ENCODE assay signal across 24 cellular contexts in the genomic region with DNA sequence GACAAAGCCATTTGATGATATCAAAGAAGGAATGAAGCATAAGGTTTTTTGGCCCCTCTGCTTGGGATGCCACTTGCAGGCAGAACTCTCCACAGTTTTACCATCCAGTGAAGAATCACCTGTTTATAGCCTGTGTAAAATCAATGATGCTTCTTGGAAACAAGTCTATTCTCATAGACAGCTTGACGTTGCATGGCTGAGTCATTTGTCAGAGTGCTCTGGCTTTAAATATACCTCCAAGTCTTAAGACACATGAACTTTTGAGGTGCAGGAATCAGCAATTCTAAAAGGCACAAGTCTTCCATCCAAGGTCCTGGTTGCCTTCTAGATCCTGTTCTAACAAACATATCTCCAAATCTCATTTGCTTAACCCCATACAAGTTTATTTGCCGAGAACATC. TPM values are rescaled to one million over a fixed set of nuclear protein-coding genes. Genes with fewer than 3 reads are reported as not detected.
A peak's percentile ranks its signal among the peaks of the same experiment; 100 is the strongest.
DNase-seq lines count a peak whose midpoint lies in the region; TF ChIP-seq lines count a peak whose summit lies in the region.
"Had no signal": no experiment of that assay in that cellular context is flagged by ENCODE, and none has a peak within 500 bp of the region (broad histone marks: within the 10 kb centered on the region; RNA-seq: fewer than 3 reads in every experiment).

No MANE protein-coding gene starts in this region.

- no peak overlapping the region for H3K9ac ChIP-seq in endodermal cell (ENCODE audit: extremely low read depth, low read length, poor library complexity, severe bottlenecking)
- H3K9ac ChIP-seq: BLaER1 had no signal

- H3K27ac ChIP-seq in caudate nucleus (ENCODE audit: low read depth, low read length) (peak overlapping the region; percentile 84), endodermal cell (ENCODE audit: low read depth, low read length) (no peak overlapping the region)
- H3K27ac ChIP-seq: BLaER1 had no signal

- H3K27me3 Mint-ChIP-seq in osteocyte (ENCODE audit: unreplicated experiment) (peaks cover 14% of the 10 kb centered on the region), endodermal cell (ENCODE audit: insufficient read depth) (peaks cover 3% of the 10 kb centered on the region)
- H3K27me3 Mint-ChIP-seq: CD4-positive, CD25-positive, alpha-beta regulatory T cell; CD8-positive, alpha-beta memory T cell had no signal

- H3K27ac Mint-ChIP-seq in osteocyte (ENCODE audit: unreplicated experiment) (no peak overlapping the region), endodermal cell (no peak overlapping the region)
- H3K27ac Mint-ChIP-seq: CD14-positive monocyte; CD4-positive, alpha-beta memory T cell; CD4-positive, CD25-positive, alpha-beta regulatory T cell; CD8-positive, alpha-beta memory T cell had no signal

- 85 to 91% methylated on average over 2 of the region's 2 CpGs for WGBS in endodermal cell (ENCODE audit: insufficient coverage in 1 of 2, insufficient read length in 1 of 2), 2 experiments

- H3K27me3 ChIP-seq in endodermal cell (ENCODE audit: control insufficient read depth, insufficient read depth, low read length, poor library complexity, severe bottlenecking) = no peaks in the 10 kb centered on the region
- H3K27me3 ChIP-seq: BE2C, BLaER1 had no signal

- intact Hi-C loops in posterior cingulate gyrus (cut with DNase I) = no loop called here

- DNase-seq in caudate nucleus (lab: John Stamatoyannopoulos, UW) (peak in 7 of 61 donors; percentile 8 to 55 (median 21)), osteocyte (ENCODE audit: extremely low spot score, unreplicated experiment) (peak; percentile 38), NCI-H1436 treated with DMSO at 0.1 percent for 48 hours (lab: John Stamatoyannopoulos, UW) (no peak), endodermal cell (no peak), posterior cingulate gyrus (no peak)
- DNase-seq: 8988T; ACHN; BE2C; C1 segment of cervical spinal cord; CD4-positive, alpha-beta memory T cell; CD4-positive, CD25-positive, alpha-beta regulatory T cell; CD8-positive, alpha-beta memory T cell; COR-L47; DMS 273 treated with DMSO at 0.1 percent for 48 hours; DMS153; DMS53; DND-41; EL; GDM1 had no signal

- no peaks in the 10 kb centered on the region for H3K9me3 ChIP-seq in endodermal cell (ENCODE audit: control insufficient read depth, low read length)
- H3K9me3 ChIP-seq: BE2C, BLaER1 had no signal

- H3K4me1 ChIP-seq in endodermal cell (ENCODE audit: control insufficient read depth, insufficient read depth, low read length) = no peaks in the 10 kb centered on the region
- H3K4me1 ChIP-seq: BE2C, BLaER1 had no signal

- TF ChIP-seq CTCF in osteocyte (IDR thresholded peaks at IDR 0.05) = no peak
- TF ChIP-seq CTCF in endodermal cell (conservative IDR thresholded peaks at IDR 0.05) = no peak

- no peaks in the 10 kb centered on the region for H3K36me3 Mint-ChIP-seq in osteocyte (ENCODE audit: unreplicated experiment)
- no peaks in the 10 kb centered on the region for H3K36me3 Mint-ChIP-seq in endodermal cell (ENCODE audit: low read depth)
- H3K36me3 Mint-ChIP-seq: CD14-positive monocyte; CD4-positive, alpha-beta memory T cell; CD4-positive, CD25-positive, alpha-beta regulatory T cell; CD8-positive, alpha-beta memory T cell had no signal

- H3K4me1 Mint-ChIP-seq in osteocyte (ENCODE audit: unreplicated experiment) (no peaks in the 10 kb centered on the region), endodermal cell (peaks cover 10% of the 10 kb centered on the region)
- H3K4me1 Mint-ChIP-seq: CD14-positive monocyte; CD4-positive, alpha-beta memory T cell; CD4-positive, CD25-positive, alpha-beta regulatory T cell; CD8-positive, alpha-beta memory T cell had no signal

- H3K36me3 ChIP-seq in endodermal cell (ENCODE audit: control insufficient read depth, insufficient read depth, low read length) = no peaks in the 10 kb centered on the region
- H3K36me3 ChIP-seq: BE2C, BLaER1 had no signal

- no peak overlapping the region for H3K4me3 Mint-ChIP-seq in osteocyte (ENCODE audit: unreplicated experiment)
- no peak overlapping the region for H3K4me3 Mint-ChIP-seq in endodermal cell
- H3K4me3 Mint-ChIP-seq: CD14-positive monocyte; CD4-positive, alpha-beta memory T cell; CD4-positive, CD25-positive, alpha-beta regulatory T cell; CD8-positive, alpha-beta memory T cell had no signal

- H3K4me3 ChIP-seq in endodermal cell (ENCODE audit: low read length) = no peak overlapping the region
- H3K4me3 ChIP-seq: BLaER1, GM12878 had no signal

- H3K9me3 Mint-ChIP-seq in osteocyte (ENCODE audit: unreplicated experiment) (no peaks in the 10 kb centered on the region), endodermal cell (no peaks in the 10 kb centered on the region)

RNA-seq across cellular contexts. Expression of gene KIRREL3, which starts 53.6 kb away (rescaled TPM):
- 1.2 and 1.9 TPM in 2 replicates for total RNA-seq in osteocyte
- total RNA-seq in endodermal cell = 1 to 10 TPM; 1.1 to 1.4 TPM
- 2.8 TPM for polyA plus RNA-seq in endodermal cell (2013, experiment 1 of 2)
- polyA plus RNA-seq in endodermal cell (2013, experiment 2 of 2) = 4.0 TPM
- total RNA-seq: A673; CD4-positive, alpha-beta memory T cell; CD4-positive, CD25-positive, alpha-beta regulatory T cell; CD8-positive, alpha-beta memory T cell; G401 had no signal
- polyA plus RNA-seq: CD14-positive monocyte; CD4-positive, alpha-beta memory T cell; CD4-positive, CD25-positive, alpha-beta regulatory T cell; CD8-positive, alpha-beta memory T cell; GM12878 had no signal
